15 cellular contexts compared by ENCODE assay signal in genomic region chr18:80183273-80184050, GRCh38.
DNase-seq lines count a peak whose midpoint lies in the region; ATAC-seq, FAIRE-seq and TF ChIP-seq lines count a peak whose summit lies in the region.
"Had no signal": no experiment of that assay in that cellular context is flagged by ENCODE, and none has a peak within 500 bp of the region (broad histone marks: within the 10 kb centered on the region; RNA-seq: fewer than 3 reads in every experiment).

No MANE protein-coding gene starts in this region.

- H3K4me3 ChIP-seq in adipocyte (ENCODE audit: low read length) (no peak overlapping the region), kidney (ENCODE audit: low read length in 2 of 2) (no peak overlapping the region), mucosa of descending colon (no peak overlapping the region)

- DNase-seq in NCI-H510A treated with DMSO at 0.1 percent for 48 hours (lab: John Stamatoyannopoulos, UW) (peak; percentile 13), NCI-H510A (lab: John Stamatoyannopoulos, UW) (no peak), adipocyte (ENCODE audit: low read depth) (peak; percentile 14), kidney (peak; percentile 77), sciatic nerve (ENCODE audit: low spot score) (peak; percentile 49), mucosa of descending colon (no peak), frontal cortex (ENCODE audit: low spot score in 2 of 2) (no peak), GM12891 (ENCODE audit: insufficient read length, low spot score) (no peak)
- DNase-seq: 8988T, C1 segment of cervical spinal cord, HCEC 1CT, NCI-H146, NCI-H2081 treated with DMSO at 0.1 percent for 48 hours, NCI-H345, SHP77 had no signal

- no peak for TF ChIP-seq POLR2A in GM12891 (IDR thresholded peaks at IDR 0.05; ENCODE audit: low read depth, low read length)

- H3K27ac ChIP-seq in kidney (ENCODE audit: low read depth in 2 of 2, low read length in 2 of 2): no peak overlapping the region

- H3K9me3 ChIP-seq in adipocyte (ENCODE audit: control insufficient read depth, low read length) (no peaks in the 10 kb centered on the region), kidney (ENCODE audit: control insufficient read depth in 1 of 2, low read length in 2 of 2) (no peaks in the 10 kb centered on the region), mucosa of descending colon (no peaks in the 10 kb centered on the region)

- no peaks in the 10 kb centered on the region for H3K36me3 ChIP-seq in adipocyte (ENCODE audit: control insufficient read depth, insufficient read depth, low read length, severe bottlenecking)
- H3K36me3 ChIP-seq in kidney (ENCODE audit: control insufficient read depth in 1 of 2, insufficient read depth in 2 of 2, low read length in 2 of 2): no peaks in the 10 kb centered on the region
- H3K36me3 ChIP-seq in mucosa of descending colon (ENCODE audit: low read depth): no peaks in the 10 kb centered on the region

- TF ChIP-seq CTCF in kidney (IDR thresholded peaks at IDR 0.05; ENCODE audit: borderline replicate concordance, extremely low read depth, insufficient read depth) (no peak), mucosa of descending colon (IDR thresholded peaks at IDR 0.05) (no peak)

- no peaks in the 10 kb centered on the region for H3K4me1 ChIP-seq in adipocyte (ENCODE audit: control insufficient read depth, insufficient read depth, low read length)
- no peaks in the 10 kb centered on the region for H3K4me1 ChIP-seq in kidney (ENCODE audit: control insufficient read depth in 1 of 2, insufficient read depth in 1 of 2, low read depth in 1 of 2, low read length in 2 of 2)
- H3K4me1 ChIP-seq in mucosa of descending colon (ENCODE audit: low read depth): no peaks in the 10 kb centered on the region

- ATAC-seq in sciatic nerve (peak; percentile 72), mucosa of descending colon (no peak)

- intact Hi-C loops in kidney (cut with DNase I): no loop called here
- intact Hi-C loops in sciatic nerve (cut with DNase I): no loop called here
- intact Hi-C loops in mucosa of descending colon (cut with DNase I, micrococcal nuclease): no loop called here

- H3K9ac ChIP-seq in adipocyte (ENCODE audit: low read length) (no peak overlapping the region), kidney (ENCODE audit: low read length in 2 of 2) (no peak overlapping the region)

- FAIRE-seq in kidney (lab: Jason Lieb, UNC) (no peak), frontal cortex (lab: Jason Lieb, UNC) (no peak), GM12891 (lab: Jason Lieb, UNC) (no peak)

- peaks cover 30% of the 10 kb centered on the region for H3K27me3 ChIP-seq in adipocyte (replicated peaks; ENCODE audit: control insufficient read depth, insufficient read depth, low read length)

TF ChIP-seq in GM12891, 5 proteins besides CTCF, POLR2A, EP300 and RAD21:
- TF ChIP-seq SPI1 (IDR thresholded peaks at IDR 0.05; ENCODE audit: low read depth, low read length) (no peak), POU2F2 (IDR thresholded peaks at IDR 0.05; ENCODE audit: low read depth, low read length) (no peak), POLR2AphosphoS5 (IDR thresholded peaks at IDR 0.05; ENCODE audit: low read depth, low read length) (no peak), TAF1 (IDR thresholded peaks at IDR 0.05; ENCODE audit: low read depth, low read length) (no peak), PAX5 (IDR thresholded peaks at IDR 0.05; ENCODE audit: insufficient read depth, low read length, severe bottlenecking) (no peak)

Comparison
In these comparisons a context has a peak if more than half of its experiments do, and no peak if none do; other contexts are left out.
1. DNase-seq: peak in NCI-H510A treated with DMSO at 0.1 percent for 48 hours (single experiment), adipocyte (single experiment), kidney (single experiment) and sciatic nerve (single experiment); none in NCI-H510A (single experiment), mucosa of descending colon (0 of 3), frontal cortex (0 of 2) and GM12891 (single experiment).